19 cellular contexts compared by ENCODE assay signal in genomic region chr11:124152770-124153407, GRCh38. TPM values are rescaled to one million over a fixed set of nuclear protein-coding genes. Genes with fewer than 3 reads are reported as not detected.
A peak's percentile ranks its signal among the peaks of the same experiment; 100 is the strongest.
DNase-seq lines count a peak whose midpoint lies in the region; ATAC-seq, FAIRE-seq and TF ChIP-seq lines count a peak whose summit lies in the region.
"Had no signal": no experiment of that assay in that cellular context is flagged by ENCODE, and none has a peak within 500 bp of the region (broad histone marks: within the 10 kb centered on the region; RNA-seq: fewer than 3 reads in every experiment).

No MANE protein-coding gene starts in this region.

- no peaks in the 10 kb centered on the region for H3K9me3 Mint-ChIP-seq in activated naive CD4-positive, alpha-beta T cell treated with anti-CD3 and anti-CD28 coated beads for 36 hours

- ATAC-seq in left ventricle myocardium superior, result no peak
- ATAC-seq: Right ventricle myocardium inferior had no signal

- no peak overlapping the region for H3K27ac Mint-ChIP-seq in activated naive CD4-positive, alpha-beta T cell treated with anti-CD3 and anti-CD28 coated beads for 36 hours

- H3K27me3 ChIP-seq in A673 (replicated peaks; ENCODE audit: insufficient read depth, low read depth, low read length, poor library complexity), result no peaks in the 10 kb centered on the region
- no peaks in the 10 kb centered on the region for H3K27me3 ChIP-seq in Peyer's patch

- H3K9me3 ChIP-seq in A673 (ENCODE audit: low read depth, low read length, poor library complexity, severe bottlenecking), result no peaks in the 10 kb centered on the region
- no peaks in the 10 kb centered on the region for H3K9me3 ChIP-seq in Peyer's patch

- H3K27ac ChIP-seq in A673 (ENCODE audit: low read depth, low read length, poor library complexity, severe bottlenecking), result no peak overlapping the region
- H3K27ac ChIP-seq in Peyer's patch, result no peak overlapping the region
- H3K27ac ChIP-seq: PC-9 had no signal

- no TSS peak for BruUV-seq in A673 (replicated peaks; lab: Mats Ljungman, UMichigan)

- H3K4me1 ChIP-seq in A673 (ENCODE audit: insufficient read depth, low read length, poor library complexity, severe bottlenecking) (no peaks in the 10 kb centered on the region), Peyer's patch (no peaks in the 10 kb centered on the region)

- intact Hi-C loops in A673 (cut with micrococcal nuclease; ENCODE audit: unreplicated experiment) (no loop called here), left ventricle myocardium superior (cut with micrococcal nuclease) (no loop called here)
- intact Hi-C loops in activated naive CD4-positive, alpha-beta T cell treated with anti-CD3 and anti-CD28 coated beads for 36 hours (cut with micrococcal nuclease), result no loop called here

- no peaks in the 10 kb centered on the region for H3K4me1 Mint-ChIP-seq in activated naive CD4-positive, alpha-beta T cell treated with anti-CD3 and anti-CD28 coated beads for 36 hours (ENCODE audit: low read depth)

- no peaks in the 10 kb centered on the region for H3K27me3 Mint-ChIP-seq in activated naive CD4-positive, alpha-beta T cell treated with anti-CD3 and anti-CD28 coated beads for 36 hours (ENCODE audit: low read depth)

- H3K36me3 ChIP-seq in A673 (ENCODE audit: insufficient read depth, low read length, poor library complexity, severe bottlenecking), result no peaks in the 10 kb centered on the region
- H3K36me3 ChIP-seq in Peyer's patch, result no peaks in the 10 kb centered on the region

- DNase-seq in A673 (ENCODE audit: low spot score) (no peak), LNCaP clone FGC (ENCODE audit: low read depth) (no peak), epithelial cell of proximal tubule (ENCODE audit: low read depth) (no peak), myocyte (ENCODE audit: low read depth) (peak; percentile 31), Peyer's patch (no peak), left ventricle myocardium superior (no peak), HTR-8/SVneo (ENCODE audit: insufficient read length, low spot score) (no peak)
- no peak for DNase-seq in activated naive CD4-positive, alpha-beta T cell treated with anti-CD3 and anti-CD28 coated beads for 36 hours
- DNase-seq: C1 segment of cervical spinal cord, IMR-90, Karpas-422, NCI-H1930, NCI-H774, PC-9 had no signal

- H3K36me3 Mint-ChIP-seq in activated naive CD4-positive, alpha-beta T cell treated with anti-CD3 and anti-CD28 coated beads for 36 hours (ENCODE audit: low read depth), result no peaks in the 10 kb centered on the region

- CTCF ChIA-PET in A673 (lab: Charles Lee), result no interaction called here
- CTCF ChIA-PET in activated naive CD4-positive, alpha-beta T cell treated with anti-CD3 and anti-CD28 coated beads for 36 hours (lab: Charles Lee), result no interaction called here

- no peak overlapping the region for H3K4me3 Mint-ChIP-seq in activated naive CD4-positive, alpha-beta T cell treated with anti-CD3 and anti-CD28 coated beads for 36 hours

- H3K4me3 ChIP-seq in A673 (ENCODE audit: low read depth, low read length, poor library complexity, severe bottlenecking) (no peak overlapping the region), LNCaP clone FGC (ENCODE audit: low read depth, low read length) (no peak overlapping the region), epithelial cell of proximal tubule (ENCODE audit: low read depth, low read length) (no peak overlapping the region), Peyer's patch (no peak overlapping the region)
- H3K4me3 ChIP-seq: PC-9 had no signal

- TF ChIP-seq CTCF in A673 (conservative IDR thresholded peaks at IDR 0.05; ENCODE audit: low read depth, low read length), result peak; percentile 35; the same call in 1 of the 2 replicates
- TF ChIP-seq CTCF in LNCaP clone FGC (IDR thresholded peaks at IDR 0.05; ENCODE audit: control insufficient read depth, extremely low read depth, insufficient read depth), result peak; percentile 10; the same call in 1 of the 2 replicates
- peak; percentile 8 for TF ChIP-seq CTCF in epithelial cell of proximal tubule (conservative IDR thresholded peaks at IDR 0.05; ENCODE audit: low read depth, low read length)
- TF ChIP-seq CTCF in Peyer's patch (IDR thresholded peaks at IDR 0.05), result peak in 1 of 6 experiments; percentile 15

- POLR2A ChIA-PET in A673 (lab: Charles Lee; ENCODE audit: low non-redundant PET), result no interaction called here

- no peak for TF ChIP-seq POLR2A in Peyer's patch (IDR thresholded peaks at IDR 0.05)

- no peak for FAIRE-seq in HTR-8/SVneo (lab: Jason Lieb, UNC)
- FAIRE-seq: H54 had no signal

RNA-seq across cellular contexts. Expression of gene OR10D3, which starts 30.3 kb away (rescaled TPM):
- not detected in 2 replicates for total RNA-seq in A673 (2021)
- not detected in 2 replicates for total RNA-seq in epithelial cell of proximal tubule
- total RNA-seq in myocyte, result not detected in 2 replicates
- not detected for polyA plus RNA-seq in myocyte (2012)
- total RNA-seq in Peyer's patch, result not detected
- not detected for total RNA-seq in left ventricle myocardium superior
- not detected for total RNA-seq in activated naive CD4-positive, alpha-beta T cell treated with anti-CD3 and anti-CD28 coated beads for 36 hours
- total RNA-seq: A172, HT-29, IMR-90, NCI-H460, PC-9, Right ventricle myocardium inferior had no signal
- polyA plus RNA-seq: IMR-90 had no signal

RNA-seq across cellular contexts. Expression of gene VWA5A, which starts 37.6 kb away (rescaled TPM):
- total RNA-seq in A673 (2021) (11.2 and 12.8 TPM in 2 replicates), epithelial cell of proximal tubule (12.1 and 13.1 TPM in 2 replicates), myocyte (12.3 and 44.1 TPM in 2 replicates), Peyer's patch (10 to 100 TPM; 45.2 to 83.4 (median 62.6) TPM), left ventricle myocardium superior (2.8 TPM)
- polyA plus RNA-seq in myocyte (2012), result 5.8 TPM
- 10 to 100 TPM in 1 of 2 experiments, 1 to 10 TPM in 1; 9.7 to 11.4 TPM for total RNA-seq in activated naive CD4-positive, alpha-beta T cell treated with anti-CD3 and anti-CD28 coated beads for 36 hours
